15 cellular contexts compared by ENCODE assay signal in genomic region chr7:20283997-20284396, GRCh38.
A peak's percentile ranks its signal among the peaks of the same experiment; 100 is the strongest.
DNase-seq lines count a peak whose midpoint lies in the region; ATAC-seq lines count a peak whose summit lies in the region.
"Had no signal": no experiment of that assay in that cellular context is flagged by ENCODE, and none has a peak within 500 bp of the region (broad histone marks: within the 10 kb centered on the region; RNA-seq: fewer than 3 reads in every experiment).

No MANE protein-coding gene starts in this region.

- no peak for DNase-seq in DMS 273 treated with DMSO at 0.1 percent for 48 hours (lab: John Stamatoyannopoulos, UW)
- no peak for DNase-seq in posterior cingulate gyrus
- no peak for DNase-seq in HPDE6-E6E7 (ENCODE audit: extremely low spot score)
- DNase-seq in foreskin melanocyte: no peak
- DNase-seq: activated B cell treated with CpG ODN at 0.5 μM for 24 hours; activated T-cell treated with anti-CD3 and anti-CD28 coated beads, Interleukin-2, amount 50 U/mL, for 24 hours; anterior cingulate cortex; Caco-2; gastrocnemius medialis; NCI-H1417; NCI-H774; SJCRH30 had no signal

- intact Hi-C loops in posterior cingulate gyrus (cut with DNase I): no loop called here

- peak; percentile 50 for ATAC-seq in GM19043 (IDR thresholded peaks at IDR 0.05; ENCODE audit: low read depth, unreplicated experiment)
- peak; percentile 39 for ATAC-seq in GM21825 (IDR thresholded peaks at IDR 0.05; ENCODE audit: unreplicated experiment)
- ATAC-seq in HG03280 (IDR thresholded peaks at IDR 0.05; ENCODE audit: unreplicated experiment): peak; percentile 58
- ATAC-seq: gastrocnemius medialis had no signal
